Comparison of ENCODE assay signal across 38 cellular contexts in the genomic region with DNA sequence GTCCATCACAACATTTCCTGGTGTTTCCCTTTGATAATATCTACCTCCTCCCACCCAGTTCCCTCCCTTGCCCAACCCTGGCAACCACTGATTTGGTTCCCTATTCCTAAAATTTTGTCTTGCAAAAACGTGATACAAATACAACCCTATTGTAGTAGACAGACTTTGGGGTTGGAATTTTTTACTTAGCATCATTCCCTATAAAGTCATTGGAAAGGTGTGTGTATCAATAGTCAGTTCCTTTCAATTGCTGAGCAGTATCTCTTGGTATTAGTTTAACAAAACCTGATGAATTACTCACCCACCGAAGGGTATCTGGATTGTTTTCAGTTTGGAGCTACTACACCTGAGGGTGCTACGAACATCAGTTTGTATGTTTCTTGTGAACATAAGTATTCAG. TPM values are rescaled to one million over a fixed set of nuclear protein-coding genes. Genes with fewer than 3 reads are reported as not detected.
"Had no signal": no experiment of that assay in that cellular context is flagged by ENCODE, and none has a peak within 500 bp of the region (broad histone marks: within the 10 kb centered on the region; RNA-seq: fewer than 3 reads in every experiment).

No MANE protein-coding gene starts in this region.

- H3K27me3 ChIP-seq: body of pancreas, breast epithelium had no signal

- H3K27ac Mint-ChIP-seq: activated CD4-positive, alpha-beta memory T cell treated with anti-CD3 and anti-CD28 coated beads, Interleukin-2, amount 10 ng/mL, durations not matched to agents 7 days and 5 days; activated CD4-positive, alpha-beta T cell treated with anti-CD3 and anti-CD28 coated beads for 36 hours; activated CD8-positive, alpha-beta memory T cell treated with anti-CD3 and anti-CD28 coated beads, Interleukin-2, amount 10 ng/mL, durations not matched to agents 7 days and 5 days; activated CD8-positive, alpha-beta T cell treated with anti-CD3 and anti-CD28 coated beads, Interleukin-2, amount 10 ng/mL, durations not matched to agents 7 days and 5 days; activated naive CD4-positive, alpha-beta T cell treated with anti-CD3 and anti-CD28 coated beads, Interleukin-2, amount 10 ng/mL, durations not matched to agents 7 days and 5 days; activated naive CD4-positive, alpha-beta T cell treated with anti-CD3 and anti-CD28 coated beads, Interleukin-2, amount 50 U/mL, for 24 hours; activated naive CD8-positive, alpha-beta T cell; activated naive CD8-positive, alpha-beta T cell treated with anti-CD3 and anti-CD28 coated beads, Interleukin-2, amount 10 ng/mL, durations not matched to agents 7 days and 5 days; activated naive CD8-positive, alpha-beta T cell treated with anti-CD3 and anti-CD28 coated beads, Interleukin-2, amount 50 U/mL, for 24 hours; activated T-cell treated with anti-CD3 and anti-CD28 coated beads, Interleukin-2, amount 50 U/mL, for 24 hours; activated T-helper 2 cell treated with anti-CD3 and anti-CD28 coated beads, Interferon-gamma antibody, Interleukin-2, Interleukin-4, amounts not matched to agents 10 μg/mL and 5 μg/mL and 100 μg/mL, durations not matched to agents 14 hours and 24 hours and 36 hours; T-helper 1 cell treated with Interleukin-12 subunit alpha and Interleukin-12 subunit beta and Interleukin-4 antibody, amounts not matched to agents 30 μg/mL and 1 μg/mL, for 36 hours; T-helper 2 cell treated with Interferon-gamma antibody and Interleukin-4, amounts not matched to agents 5 μg/mL and 100 μg/mL, for 36 hours; WTC11 had no signal

- H3K27ac ChIP-seq: body of pancreas, brain microvascular endothelial cell, breast epithelium, WERI-Rb-1 had no signal

- H3K4me1 ChIP-seq: body of pancreas, breast epithelium had no signal

- H3K4me1 Mint-ChIP-seq: WTC11 had no signal

- H3K9me3 ChIP-seq: body of pancreas had no signal

- H3K9me3 Mint-ChIP-seq: activated naive CD8-positive, alpha-beta T cell treated with anti-CD3 and anti-CD28 coated beads, Interleukin-2, amount 50 U/mL, for 24 hours; activated T-cell treated with anti-CD3 and anti-CD28 coated beads, Interleukin-2, amount 50 U/mL, for 24 hours; activated T-helper 2 cell treated with anti-CD3 and anti-CD28 coated beads, Interferon-gamma antibody, Interleukin-2, Interleukin-4, amounts not matched to agents 10 μg/mL and 5 μg/mL and 100 μg/mL, durations not matched to agents 14 hours and 24 hours and 36 hours; T-helper 1 cell treated with Interleukin-12 subunit alpha and Interleukin-12 subunit beta and Interleukin-4 antibody, amounts not matched to agents 30 μg/mL and 1 μg/mL, for 36 hours had no signal

- H3K36me3 Mint-ChIP-seq: activated CD8-positive, alpha-beta memory T cell treated with anti-CD3 and anti-CD28 coated beads, Interleukin-2, amount 10 ng/mL, durations not matched to agents 7 days and 5 days; activated naive CD4-positive, alpha-beta T cell treated with anti-CD3 and anti-CD28 coated beads, Interleukin-2, amount 10 ng/mL, durations not matched to agents 7 days and 5 days; activated naive CD4-positive, alpha-beta T cell treated with anti-CD3 and anti-CD28 coated beads, Interleukin-2, amount 50 U/mL, for 24 hours; WTC11 had no signal

- H3K4me3 ChIP-seq: body of pancreas, breast epithelium had no signal

- H3K36me3 ChIP-seq: brain microvascular endothelial cell, breast epithelium, WERI-Rb-1 had no signal

- H3K27me3 Mint-ChIP-seq: activated CD4-positive, alpha-beta T cell treated with anti-CD3 and anti-CD28 coated beads for 36 hours; activated naive CD4-positive, alpha-beta T cell treated with anti-CD3 and anti-CD28 coated beads, Interleukin-2, amount 50 U/mL, for 24 hours; activated naive CD8-positive, alpha-beta T cell; activated naive CD8-positive, alpha-beta T cell treated with anti-CD3 and anti-CD28 coated beads, Interleukin-2, amount 50 U/mL, for 24 hours; activated T-cell treated with anti-CD3 and anti-CD28 coated beads, Interleukin-2, amount 50 U/mL, for 24 hours had no signal

- H3K4me3 Mint-ChIP-seq: activated CD4-positive, alpha-beta memory T cell treated with anti-CD3 and anti-CD28 coated beads, Interleukin-2, amount 10 ng/mL, durations not matched to agents 7 days and 5 days; activated CD4-positive, alpha-beta T cell treated with anti-CD3 and anti-CD28 coated beads for 36 hours; activated CD8-positive, alpha-beta memory T cell treated with anti-CD3 and anti-CD28 coated beads, Interleukin-2, amount 10 ng/mL, durations not matched to agents 7 days and 5 days; activated CD8-positive, alpha-beta T cell treated with anti-CD3 and anti-CD28 coated beads, Interleukin-2, amount 10 ng/mL, durations not matched to agents 7 days and 5 days; activated naive CD4-positive, alpha-beta T cell treated with anti-CD3 and anti-CD28 coated beads, Interleukin-2, amount 10 ng/mL, durations not matched to agents 7 days and 5 days; activated naive CD4-positive, alpha-beta T cell treated with anti-CD3 and anti-CD28 coated beads, Interleukin-2, amount 50 U/mL, for 24 hours; activated naive CD8-positive, alpha-beta T cell; activated naive CD8-positive, alpha-beta T cell treated with anti-CD3 and anti-CD28 coated beads, Interleukin-2, amount 10 ng/mL, durations not matched to agents 7 days and 5 days; activated naive CD8-positive, alpha-beta T cell treated with anti-CD3 and anti-CD28 coated beads, Interleukin-2, amount 50 U/mL, for 24 hours; activated T-cell treated with anti-CD3 and anti-CD28 coated beads, Interleukin-2, amount 50 U/mL, for 24 hours; T-helper 1 cell treated with Interleukin-12 subunit alpha and Interleukin-12 subunit beta and Interleukin-4 antibody, amounts not matched to agents 30 μg/mL and 1 μg/mL, for 36 hours; T-helper 2 cell treated with Interferon-gamma antibody and Interleukin-4, amounts not matched to agents 5 μg/mL and 100 μg/mL, for 36 hours; WTC11 had no signal

- DNase-seq: activated CD4-positive, alpha-beta memory T cell treated with anti-CD3 and anti-CD28 coated beads, Interleukin-2, amount 10 ng/mL, durations not matched to agents 7 days and 5 days; activated CD4-positive, alpha-beta T cell treated with anti-CD3 and anti-CD28 coated beads for 1 hour; activated CD4-positive, alpha-beta T cell treated with anti-CD3 and anti-CD28 coated beads for 36 hours; activated CD4-positive, alpha-beta T cell treated with anti-CD3 and anti-CD28 coated beads for 48 hours; activated CD4-positive, alpha-beta T cell treated with anti-CD3 and anti-CD28 coated beads, Interleukin-2, amount 50 U/mL, for 1 hour; activated CD4-positive, alpha-beta T cell treated with anti-CD3 and anti-CD28 coated beads, Interleukin-2, amount 50 U/mL, for 48 hours; activated CD4-positive, CD25-positive, alpha-beta regulatory T cell; activated CD8-positive, alpha-beta memory T cell treated with anti-CD3 and anti-CD28 coated beads for 24 hours; activated CD8-positive, alpha-beta memory T cell treated with anti-CD3 and anti-CD28 coated beads, Interleukin-2, amount 10 ng/mL, durations not matched to agents 7 days and 5 days; activated CD8-positive, alpha-beta memory T cell treated with anti-CD3 and anti-CD28 coated beads, Interleukin-2, amount 50 U/mL, for 48 hours; activated CD8-positive, alpha-beta T cell treated with anti-CD3 and anti-CD28 coated beads, Interleukin-2, amount 10 ng/mL, durations not matched to agents 7 days and 5 days; activated effector memory CD4-positive, alpha-beta T cell treated with Interleukin-2 at 50 U/mL for 16 hours; activated gamma-delta T cell; activated naive CD4-positive, alpha-beta T cell treated with anti-CD3 and anti-CD28 coated beads, Interleukin-2, amount 10 ng/mL, durations not matched to agents 7 days and 5 days; activated naive CD4-positive, alpha-beta T cell treated with Interleukin-2 at 50 U/mL for 16 hours; activated naive CD8-positive, alpha-beta T cell treated with anti-CD3 and anti-CD28 coated beads, Interleukin-2, amount 10 ng/mL, durations not matched to agents 7 days and 5 days; activated naive CD8-positive, alpha-beta T cell treated with anti-CD3 and anti-CD28 coated beads, Interleukin-2, amount 50 U/mL, for 24 hours; activated T-cell treated with anti-CD3 and anti-CD28 coated beads, Interleukin-2, amount 50 U/mL, for 24 hours; activated T-cell treated with anti-CD3 and anti-CD28 coated beads, Interleukin-2, amount 50 U/mL, for 48 hours; amygdala; anterior cingulate cortex; body of pancreas; brain microvascular endothelial cell; central memory CD4-positive, alpha-beta T cell; T-helper 1 cell; T-helper 2 cell; T-helper 9 cell; WERI-Rb-1 had no signal

- ATAC-seq: activated CD4-positive, alpha-beta T cell treated with anti-CD3 and anti-CD28 coated beads for 36 hours; activated CD8-positive, alpha-beta memory T cell treated with anti-CD3 and anti-CD28 coated beads, Interleukin-2, amount 10 ng/mL, durations not matched to agents 7 days and 5 days; activated CD8-positive, alpha-beta T cell treated with anti-CD3 and anti-CD28 coated beads, Interleukin-2, amount 10 ng/mL, durations not matched to agents 7 days and 5 days; activated naive CD8-positive, alpha-beta T cell treated with anti-CD3 and anti-CD28 coated beads, Interleukin-2, amount 50 U/mL, for 24 hours; body of pancreas; WTC11 had no signal

RNA-seq across cellular contexts. Expression of a gene that starts 51.7 kb away (rescaled TPM):
- total RNA-seq: activated CD4-positive, alpha-beta memory T cell treated with anti-CD3 and anti-CD28 coated beads, Interleukin-2, amount 10 ng/mL, durations not matched to agents 7 days and 5 days; activated CD4-positive, alpha-beta T cell treated with anti-CD3 and anti-CD28 coated beads for 36 hours; activated CD8-positive, alpha-beta memory T cell treated with anti-CD3 and anti-CD28 coated beads, Interleukin-2, amount 10 ng/mL, durations not matched to agents 7 days and 5 days; activated CD8-positive, alpha-beta T cell treated with anti-CD3 and anti-CD28 coated beads, Interleukin-2, amount 10 ng/mL, durations not matched to agents 7 days and 5 days; activated naive CD8-positive, alpha-beta T cell treated with anti-CD3 and anti-CD28 coated beads, Interleukin-2, amount 10 ng/mL, durations not matched to agents 7 days and 5 days; activated T-helper 2 cell treated with anti-CD3 and anti-CD28 coated beads, Interferon-gamma antibody, Interleukin-2, Interleukin-4, amounts not matched to agents 10 μg/mL and 5 μg/mL and 100 μg/mL, durations not matched to agents 14 hours and 24 hours and 36 hours; astrocyte; cardiac septum; cerebellum; WTC11 had no signal
